Comparison of ENCODE assay signal across 10 cellular contexts in the genomic region with DNA sequence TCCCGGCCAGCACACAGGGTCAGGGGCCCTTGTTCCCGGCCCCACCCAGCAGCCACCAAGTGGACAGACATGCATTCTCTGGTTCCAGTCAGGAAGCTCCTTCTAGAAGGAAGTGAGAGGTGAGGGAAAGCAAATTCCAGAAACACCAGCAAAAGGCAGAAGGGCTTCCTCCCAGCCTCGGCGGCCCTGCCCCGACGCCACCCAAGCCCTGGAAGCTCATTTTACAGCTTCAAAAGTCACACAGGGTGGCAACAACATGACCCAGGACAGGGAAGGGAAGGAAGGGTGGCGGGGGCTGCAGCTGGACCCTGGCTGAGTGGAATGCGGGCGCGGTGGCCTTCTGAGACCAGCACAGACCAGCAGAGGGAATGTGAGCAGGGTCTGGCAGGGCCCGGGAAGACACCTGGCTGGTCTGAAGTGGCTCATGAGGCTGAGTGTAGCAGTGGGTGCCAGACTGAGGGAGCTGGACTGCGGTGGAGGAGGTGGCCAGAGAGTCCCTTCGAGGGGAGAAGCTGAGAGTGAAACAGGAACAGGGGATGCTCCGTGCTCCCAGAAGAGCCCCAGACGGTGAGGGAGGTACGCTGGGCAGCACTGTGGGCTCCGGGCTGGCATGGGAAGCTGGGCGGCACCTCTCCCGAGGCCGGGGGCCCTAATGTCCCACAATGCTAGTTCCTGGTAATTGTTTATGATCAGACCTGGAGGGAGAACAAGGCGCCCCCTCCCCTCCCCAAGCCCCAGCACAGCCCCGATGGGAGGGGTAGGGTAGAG. TPM values are rescaled to one million over a fixed set of nuclear protein-coding genes. Genes with fewer than 3 reads are reported as not detected.
A peak's percentile ranks its signal among the peaks of the same experiment; 100 is the strongest.
DNase-seq lines count a peak whose midpoint lies in the region; ATAC-seq, FAIRE-seq and TF ChIP-seq lines count a peak whose summit lies in the region.
"Had no signal": no experiment of that assay in that cellular context is flagged by ENCODE, and none has a peak within 500 bp of the region (broad histone marks: within the 10 kb centered on the region; RNA-seq: fewer than 3 reads in every experiment).

No MANE protein-coding gene starts in this region.

- H3K36me3 ChIP-seq in NT2/D1 (ENCODE audit: insufficient read depth, insufficient read length, low read length) (peaks cover 56% of the 10 kb centered on the region), H1 (ENCODE audit: control insufficient read depth in 2 of 4, insufficient read depth in 4 of 4, low read length in 3 of 4) (peaks cover 6 to 32% (median 23%) of the 10 kb centered on the region in 4 experiments), neuronal stem cell (replicated peaks in 1 of 2; ENCODE audit: control insufficient read depth in 2 of 2, insufficient read depth in 2 of 2, low read length in 2 of 2) (peaks cover 37 to 51% of the 10 kb centered on the region in 2 donors)

- WGBS in H1 (ENCODE audit: extremely low coverage in 1 of 2, insufficient coverage in 1 of 2, insufficient read length in 1 of 2, insufficient replicate concordance in 2 of 2, low coverage in 1 of 2, low lambda C conversion rate in 2 of 2, missing lambda C conversion rate in 1 of 2), 2 experiments, result 90% methylated on average over 21 of the region's 22 CpGs; no CpG with 5 or more reads in 1 of the 2 experiments
- WGBS in neuronal stem cell (ENCODE audit: extremely low coverage in 2 of 2, insufficient read length in 2 of 2, insufficient replicate concordance in 1 of 2), 2 donors, result no CpG with 5 or more reads among the region's 22 CpGs

- H3K23ac ChIP-seq in H1 (ENCODE audit: insufficient read length) (no peak overlapping the region), neuronal stem cell (ENCODE audit: low read depth, low read length, poor library complexity) (no peak overlapping the region)

- H3K27ac Mint-ChIP-seq in CD14-positive monocyte, result peak overlapping the region; percentile 69 to 91 (median 88)

- TF ChIP-seq RAD21 in H1 (IDR thresholded peaks at IDR 0.05 in 1 of 2, conservative IDR thresholded peaks at IDR 0.05 in 1 of 2; ENCODE audit: low read depth in 2 of 2, low read length in 2 of 2), result no peak

- H2BK20ac ChIP-seq in H1 (ENCODE audit: low read length), result no peak overlapping the region

- H4K20me1 ChIP-seq in H1 (replicated peaks in 1 of 2; ENCODE audit: control insufficient read depth in 1 of 2, insufficient read depth in 2 of 2, low read length in 2 of 2), result peaks cover 4 to 5% of the 10 kb centered on the region in 2 experiments

- H3K56ac ChIP-seq in H1 (replicated peaks; ENCODE audit: insufficient read length, low read depth, low read length), result no peak overlapping the region

- H3K4me1 ChIP-seq in NT2/D1 (ENCODE audit: insufficient read depth, insufficient read length), result peaks cover 37% of the 10 kb centered on the region
- peaks cover 0 to 8% (median 6%) of the 10 kb centered on the region in 4 experiments; a peak in 4 of 7 replicates for H3K4me1 ChIP-seq in H1 (replicated peaks in 1 of 4; ENCODE audit: control insufficient read depth in 3 of 4, insufficient read depth in 4 of 4, low read length in 3 of 4)
- peaks cover 5 to 6% of the 10 kb centered on the region in 2 donors for H3K4me1 ChIP-seq in neuronal stem cell (ENCODE audit: control insufficient read depth in 2 of 2, insufficient read depth in 1 of 2, low read depth in 1 of 2, low read length in 2 of 2)

- H3K4ac ChIP-seq in H1 (replicated peaks; ENCODE audit: insufficient read length, low read depth, low read length) (no peak overlapping the region), neuronal stem cell (ENCODE audit: low read length) (no peak overlapping the region)

- H4K91ac ChIP-seq in H1 (replicated peaks; ENCODE audit: insufficient read length, low read length), result no peak overlapping the region
- H4K91ac ChIP-seq in neuronal stem cell (ENCODE audit: low read depth, low read length, poor library complexity), result no peak overlapping the region

- TF ChIP-seq CTCF in CD14-positive monocyte (IDR thresholded peaks at IDR 0.05), result no peak
- no peak for TF ChIP-seq CTCF in H1 (IDR thresholded peaks at IDR 0.05; ENCODE audit: control extremely low read depth in 1 of 3, insufficient read depth in 1 of 3, low read depth in 1 of 3, low read length in 3 of 3)

- no peak for ATAC-seq in GM19395 (IDR thresholded peaks at IDR 0.05; ENCODE audit: unreplicated experiment)

- H3K27ac ChIP-seq in H1 (ENCODE audit: low read depth, low read length) (no peak overlapping the region), neuronal stem cell (replicated peaks; ENCODE audit: low read length) (no peak overlapping the region)
- H3K27ac ChIP-seq: SJSA1 had no signal

- H3K79me1 ChIP-seq in H1 (ENCODE audit: low read depth, low read length) (no peaks in the 10 kb centered on the region), neuronal stem cell (ENCODE audit: low read depth, low read length) (no peaks in the 10 kb centered on the region)

- H2BK120ac ChIP-seq in H1 (replicated peaks; ENCODE audit: low read depth, low read length), result no peak overlapping the region
- no peak overlapping the region for H2BK120ac ChIP-seq in neuronal stem cell (ENCODE audit: low read depth, low read length)

- TF ChIP-seq EP300 in H1 (IDR thresholded peaks at IDR 0.05; ENCODE audit: borderline replicate concordance in 1 of 2, low read depth in 2 of 2, low read length in 2 of 2), result no peak

- H2BK15ac ChIP-seq in H1 (ENCODE audit: low read length) (no peak overlapping the region), neuronal stem cell (ENCODE audit: low read length) (no peak overlapping the region)

- no peaks in the 10 kb centered on the region for H3K79me2 ChIP-seq in H1 (ENCODE audit: control insufficient read depth in 1 of 2, insufficient read depth in 2 of 2, low read length in 2 of 2)

- no peaks in the 10 kb centered on the region for H3K9me3 ChIP-seq in NT2/D1 (ENCODE audit: insufficient read depth, low read length)
- no peaks in the 10 kb centered on the region for H3K9me3 ChIP-seq in H1 (ENCODE audit: insufficient read depth in 2 of 2, low read depth in 1 of 2, low read length in 1 of 2)
- no peaks in the 10 kb centered on the region for H3K9me3 ChIP-seq in neuronal stem cell (replicated peaks in 1 of 2; ENCODE audit: control insufficient read depth in 2 of 2, insufficient read depth in 1 of 2, low read depth in 1 of 2, low read length in 2 of 2)
- H3K9me3 ChIP-seq: SJSA1 had no signal

- H3K4me2 ChIP-seq in H1 (ENCODE audit: insufficient read depth in 1 of 2, low read depth in 2 of 2, low read length in 2 of 2), result no peak overlapping the region
- H3K4me2 ChIP-seq in neuronal stem cell (ENCODE audit: insufficient read depth, low read length, poor library complexity, severe bottlenecking), result no peak overlapping the region

- H3K27me3 Mint-ChIP-seq in CD14-positive monocyte (ENCODE audit: low read depth in 3 of 3), result no peaks in the 10 kb centered on the region

- H2BK12ac ChIP-seq in H1 (ENCODE audit: low read depth, low read length) (no peak overlapping the region), neuronal stem cell (ENCODE audit: low read length) (no peak overlapping the region)

- peak overlapping the region; percentile 36; the same call in 1 of the 2 replicates for H4K8ac ChIP-seq in H1 (ENCODE audit: extremely low read depth, insufficient read depth, low read length)
- H4K8ac ChIP-seq in neuronal stem cell (ENCODE audit: low read depth, low read length), result peak overlapping the region; percentile 96

- FAIRE-seq in H1 (lab: Jason Lieb, UNC), result no peak
- FAIRE-seq: islet of Langerhans had no signal

- no peaks in the 10 kb centered on the region for H3K23me2 ChIP-seq in H1 (ENCODE audit: low read depth, low read length)

- intact Hi-C loops in CD14-positive monocyte (cut with micrococcal nuclease), result loop anchor here (5.0 to 10.0 kb wide), 2 partner anchors 69 to 181 kb away; a partner anchor contains a TSS

- H2AFZ ChIP-seq in H1 (ENCODE audit: low read length), result no peak overlapping the region
- H2AFZ ChIP-seq in neuronal stem cell (ENCODE audit: low read length), result no peak overlapping the region

- H3K27me3 ChIP-seq in NT2/D1 (ENCODE audit: insufficient read depth, insufficient read length) (no peaks in the 10 kb centered on the region), H1 (replicated peaks in 1 of 4; ENCODE audit: control insufficient read depth in 3 of 4, extremely low read depth in 1 of 4, insufficient read depth in 3 of 4, low read length in 3 of 4) (no peaks in the 10 kb centered on the region), neuronal stem cell (ENCODE audit: control insufficient read depth in 3 of 3, insufficient read depth in 3 of 3, low read depth in 1 of 3, low read length in 3 of 3) (no peaks in the 10 kb centered on the region)
- H3K27me3 ChIP-seq: SJSA1 had no signal

- peak overlapping the region in 1 of 2 donors; percentile 37 for H3K4me3 Mint-ChIP-seq in CD14-positive monocyte

- H4K5ac ChIP-seq in H1 (ENCODE audit: insufficient read length, low read depth, low read length), result no peak overlapping the region

- no peak overlapping the region for H2BK5ac ChIP-seq in H1 (ENCODE audit: low read depth, low read length)
- peak overlapping the region; percentile 87 for H2BK5ac ChIP-seq in neuronal stem cell (ENCODE audit: low read length)

- H3K4me1 Mint-ChIP-seq in CD14-positive monocyte, result peaks cover 23% of the 10 kb centered on the region

- H3K18ac ChIP-seq in H1 (ENCODE audit: extremely low read depth, low read length) (no peak overlapping the region), neuronal stem cell (ENCODE audit: low read length) (no peak overlapping the region)

- POLR2A ChIA-PET in H1 (lab: Charles Lee; ENCODE audit: partially characterized antibody), result interaction anchor here (0.7 to 4.3 kb wide), 7 partner anchors 9 to 69 kb away, joined by 3 to 36 read pairs (median 6); a partner anchor contains a TSS

- CTCF ChIA-PET in H1 (lab: Charles Lee; ENCODE audit: partially characterized antibody), result interaction anchor here (0.8 to 27.2 kb wide), 19 partner anchors 13 to 168 kb away, joined by 3 to 563 read pairs (median 5); a partner anchor contains a TSS

- H3K4me3 ChIP-seq in NT2/D1 (ENCODE audit: insufficient read length, low read depth), result no peak overlapping the region
- H3K4me3 ChIP-seq in H1 (ENCODE audit: extremely low read depth in 1 of 4, insufficient read depth in 2 of 4, low read depth in 3 of 4, low read length in 4 of 4), result no peak overlapping the region
- no peak overlapping the region for H3K4me3 ChIP-seq in neuronal stem cell (ENCODE audit: low read length in 2 of 2)
- H3K4me3 ChIP-seq: SJSA1 had no signal

- H3K9ac ChIP-seq in NT2/D1 (ENCODE audit: insufficient read length, low read depth) (peak overlapping the region; percentile 56), H1 (replicated peaks in 1 of 4; ENCODE audit: extremely low read depth in 1 of 4, low read depth in 3 of 4, low read length in 3 of 4) (no peak overlapping the region), neuronal stem cell (ENCODE audit: low read depth, low read length, poor library complexity) (peak overlapping the region; percentile 44)

- H3K14ac ChIP-seq in H1 (ENCODE audit: insufficient read length), result no peak overlapping the region
- no peak overlapping the region for H3K14ac ChIP-seq in neuronal stem cell (ENCODE audit: low read length)

- peaks cover 55 to 68% of the 10 kb centered on the region in 2 donors for H3K36me3 Mint-ChIP-seq in CD14-positive monocyte

- TF ChIP-seq POLR2A in H1 (IDR thresholded peaks at IDR 0.05; ENCODE audit: control extremely low read depth in 1 of 2, low read depth in 2 of 2, low read length in 2 of 2), result no peak

- no peaks in the 10 kb centered on the region for H3K9me3 Mint-ChIP-seq in CD14-positive monocyte

- no peak overlapping the region for H2AK5ac ChIP-seq in H1 (ENCODE audit: low read depth, low read length)
- no peak overlapping the region for H2AK5ac ChIP-seq in neuronal stem cell (ENCODE audit: low read depth, low read length)

- no peak for DNase-seq in CD14-positive monocyte (ENCODE audit: low spot score)
- no peak for DNase-seq in NT2/D1 (ENCODE audit: low read depth, low spot score)
- DNase-seq in H1 (ENCODE audit: low read depth in 1 of 2, low spot score in 2 of 2), result no peak
- DNase-seq in neuronal stem cell (ENCODE audit: low spot score), result no peak
- DNase-seq in COLO668 (lab: John Stamatoyannopoulos, UW; ENCODE audit: unreplicated experiment), result no peak
- DNase-seq in activated CD4-positive, alpha-beta T cell treated with anti-CD3 and anti-CD28 coated beads, Interleukin-2, amount 50 U/mL, for 4 hours, result no peak
- no peak for DNase-seq in central memory CD4-positive, alpha-beta T cell

RNA-seq across cellular contexts. Expression of a gene that starts 1.9 kb away (rescaled TPM):
- polyA plus RNA-seq in CD14-positive monocyte (10 to 100 TPM; 28.4 to 53.3 TPM), H1 (2011; rRNA removed) (3.6 and 5.2 TPM in 2 replicates)
- 7.5 and 8.4 TPM in 2 replicates for total RNA-seq in H1 (2021; fragmentation: NEBNext Ultra II Directional; extraction: Animal tissue kit (Norgen Biotek cat#: 25700))
- polyA plus RNA-seq in H1 (2011; cell fraction: cytosol; rRNA removed), result 77.7 TPM
- polyA plus RNA-seq in H1 (2011; cell fraction: nucleus; rRNA removed), result 15.5 TPM
- polyA plus RNA-seq in H1 (2012, experiment 1 of 2), result 4.1 to 10.3 TPM (median 7.8 TPM) in 4 replicates
- 1.9 TPM for polyA plus RNA-seq in H1 (2012, experiment 2 of 2)
- 3.7 TPM for polyA plus RNA-seq in H1 (2013, experiment 1 of 2)
- 4.2 TPM for polyA plus RNA-seq in H1 (2013, experiment 2 of 2)
- 1.9 and 2.0 TPM in 2 replicates for polyA minus RNA-seq in H1 (2011; rRNA and poly(A)+ RNA removed)
- 3.7 TPM for polyA minus RNA-seq in H1 (2011; cell fraction: cytosol; rRNA and poly(A)+ RNA removed)
- 3.7 TPM for polyA minus RNA-seq in H1 (2011; cell fraction: nucleus; rRNA and poly(A)+ RNA removed)
- polyA plus RNA-seq in neuronal stem cell (2013, experiment 1 of 2), result 1.4 TPM
- polyA plus RNA-seq in neuronal stem cell (2013, experiment 2 of 2), result 0.90 TPM
- total RNA-seq: SJSA1 had no signal

RNA-seq across cellular contexts. Expression of a gene that starts 9.0 kb away (rescaled TPM):
- polyA plus RNA-seq in CD14-positive monocyte, result 10 to 100 TPM; 62.4 to 93.3 TPM
- total RNA-seq in H1 (2021; fragmentation: NEBNext Ultra II Directional; extraction: Animal tissue kit (Norgen Biotek cat#: 25700)), result 61.8 and 71.2 TPM in 2 replicates
- 48.2 and 72.0 TPM in 2 replicates for polyA plus RNA-seq in H1 (2011; rRNA removed)
- 19.9 TPM for polyA plus RNA-seq in H1 (2011; cell fraction: cytosol; rRNA removed)
- polyA plus RNA-seq in H1 (2011; cell fraction: nucleus; rRNA removed), result 66.9 TPM
- polyA plus RNA-seq in H1 (2012, experiment 1 of 2), result 66.8 to 74.2 TPM (median 69.2 TPM) in 4 replicates
- 67.1 TPM for polyA plus RNA-seq in H1 (2012, experiment 2 of 2)
- polyA plus RNA-seq in H1 (2013, experiment 1 of 2), result 61.6 TPM
- 60.1 TPM for polyA plus RNA-seq in H1 (2013, experiment 2 of 2)
- 29.7 and 44.3 TPM in 2 replicates for polyA minus RNA-seq in H1 (2011; rRNA and poly(A)+ RNA removed)
- polyA minus RNA-seq in H1 (2011; cell fraction: cytosol; rRNA and poly(A)+ RNA removed), result 31.1 TPM
- polyA minus RNA-seq in H1 (2011; cell fraction: nucleus; rRNA and poly(A)+ RNA removed), result 30.8 TPM
- 80.4 TPM for polyA plus RNA-seq in neuronal stem cell (2013, experiment 1 of 2)
- 79.8 TPM for polyA plus RNA-seq in neuronal stem cell (2013, experiment 2 of 2)

RNA-seq across cellular contexts. Expression of a gene that starts 32.3 kb away (rescaled TPM):
- polyA plus RNA-seq in CD14-positive monocyte (not detected), H1 (2011; rRNA removed) (6.3 and 11.6 TPM in 2 replicates)
- total RNA-seq in H1 (2021; fragmentation: NEBNext Ultra II Directional; extraction: Animal tissue kit (Norgen Biotek cat#: 25700)), result 5.1 and 6.4 TPM in 2 replicates
- 6.2 TPM for polyA plus RNA-seq in H1 (2011; cell fraction: cytosol; rRNA removed)
- 12.1 TPM for polyA plus RNA-seq in H1 (2011; cell fraction: nucleus; rRNA removed)
- polyA plus RNA-seq in H1 (2012, experiment 1 of 2), result 5.0 to 8.3 TPM (median 5.5 TPM) in 4 replicates
- polyA plus RNA-seq in H1 (2012, experiment 2 of 2), result 5.4 TPM
- polyA plus RNA-seq in H1 (2013, experiment 1 of 2), result 5.7 TPM
- 6.1 TPM for polyA plus RNA-seq in H1 (2013, experiment 2 of 2)
- polyA minus RNA-seq in H1 (2011; rRNA and poly(A)+ RNA removed), result 2.6 and 3.7 TPM in 2 replicates
- polyA minus RNA-seq in H1 (2011; cell fraction: cytosol; rRNA and poly(A)+ RNA removed), result 5.0 TPM
- 6.2 TPM for polyA minus RNA-seq in H1 (2011; cell fraction: nucleus; rRNA and poly(A)+ RNA removed)
- 1.2 TPM for polyA plus RNA-seq in neuronal stem cell (2013, experiment 1 of 2)
- 0.68 TPM for polyA plus RNA-seq in neuronal stem cell (2013, experiment 2 of 2)

RNA-seq across cellular contexts. Expression of a gene that starts 50.6 kb away (rescaled TPM):
- polyA plus RNA-seq in CD14-positive monocyte (1 to 10 TPM; 5.6 to 5.9 TPM), H1 (2011; rRNA removed) (21.2 and 25.6 TPM in 2 replicates)
- total RNA-seq in H1 (2021; fragmentation: NEBNext Ultra II Directional; extraction: Animal tissue kit (Norgen Biotek cat#: 25700)), result 47.7 and 48.6 TPM in 2 replicates
- 24.5 TPM for polyA plus RNA-seq in H1 (2011; cell fraction: cytosol; rRNA removed)
- polyA plus RNA-seq in H1 (2011; cell fraction: nucleus; rRNA removed), result 26.6 TPM
- 30.2 to 35.1 TPM (median 31.2 TPM) in 4 replicates for polyA plus RNA-seq in H1 (2012, experiment 1 of 2)
- polyA plus RNA-seq in H1 (2012, experiment 2 of 2), result 28.8 TPM
- polyA plus RNA-seq in H1 (2013, experiment 1 of 2), result 23.2 TPM
- polyA plus RNA-seq in H1 (2013, experiment 2 of 2), result 22.1 TPM
- polyA minus RNA-seq in H1 (2011; rRNA and poly(A)+ RNA removed), result 9.4 and 9.6 TPM in 2 replicates
- polyA minus RNA-seq in H1 (2011; cell fraction: cytosol; rRNA and poly(A)+ RNA removed), result 17.1 TPM
- 16.2 TPM for polyA minus RNA-seq in H1 (2011; cell fraction: nucleus; rRNA and poly(A)+ RNA removed)
- polyA plus RNA-seq in neuronal stem cell (2013, experiment 1 of 2), result 15.8 TPM
- polyA plus RNA-seq in neuronal stem cell (2013, experiment 2 of 2), result 14.6 TPM

RNA-seq across cellular contexts. Expression of a gene that starts 58.6 kb away (rescaled TPM):
- 10 to 100 TPM; 27.8 to 36.0 TPM for polyA plus RNA-seq in CD14-positive monocyte
- 125 and 132 TPM in 2 replicates for total RNA-seq in H1 (2021; fragmentation: NEBNext Ultra II Directional; extraction: Animal tissue kit (Norgen Biotek cat#: 25700))
- 78.4 and 138 TPM in 2 replicates for polyA plus RNA-seq in H1 (2011; rRNA removed)
- 67.5 TPM for polyA plus RNA-seq in H1 (2011; cell fraction: cytosol; rRNA removed)
- 231 TPM for polyA plus RNA-seq in H1 (2011; cell fraction: nucleus; rRNA removed)
- 52.3 to 79.2 TPM (median 70.2 TPM) in 4 replicates for polyA plus RNA-seq in H1 (2012, experiment 1 of 2)
- 69.1 TPM for polyA plus RNA-seq in H1 (2012, experiment 2 of 2)
- polyA plus RNA-seq in H1 (2013, experiment 1 of 2), result 75.5 TPM
- polyA plus RNA-seq in H1 (2013, experiment 2 of 2), result 69.0 TPM
- 33.2 and 44.3 TPM in 2 replicates for polyA minus RNA-seq in H1 (2011; rRNA and poly(A)+ RNA removed)
- 53.9 TPM for polyA minus RNA-seq in H1 (2011; cell fraction: cytosol; rRNA and poly(A)+ RNA removed)
- 66.2 TPM for polyA minus RNA-seq in H1 (2011; cell fraction: nucleus; rRNA and poly(A)+ RNA removed)
- polyA plus RNA-seq in neuronal stem cell (2013, experiment 1 of 2), result 48.0 TPM
- 48.3 TPM for polyA plus RNA-seq in neuronal stem cell (2013, experiment 2 of 2)

Comparison
In these comparisons a context has a peak if more than half of its experiments do, and no peak if none do; other contexts are left out.
1. H3K9ac ChIP-seq: peak in NT2/D1 (single experiment) and neuronal stem cell (single experiment); none in H1 (0 of 4).